24 cellular contexts compared by ENCODE assay signal in the genomic region with DNA sequence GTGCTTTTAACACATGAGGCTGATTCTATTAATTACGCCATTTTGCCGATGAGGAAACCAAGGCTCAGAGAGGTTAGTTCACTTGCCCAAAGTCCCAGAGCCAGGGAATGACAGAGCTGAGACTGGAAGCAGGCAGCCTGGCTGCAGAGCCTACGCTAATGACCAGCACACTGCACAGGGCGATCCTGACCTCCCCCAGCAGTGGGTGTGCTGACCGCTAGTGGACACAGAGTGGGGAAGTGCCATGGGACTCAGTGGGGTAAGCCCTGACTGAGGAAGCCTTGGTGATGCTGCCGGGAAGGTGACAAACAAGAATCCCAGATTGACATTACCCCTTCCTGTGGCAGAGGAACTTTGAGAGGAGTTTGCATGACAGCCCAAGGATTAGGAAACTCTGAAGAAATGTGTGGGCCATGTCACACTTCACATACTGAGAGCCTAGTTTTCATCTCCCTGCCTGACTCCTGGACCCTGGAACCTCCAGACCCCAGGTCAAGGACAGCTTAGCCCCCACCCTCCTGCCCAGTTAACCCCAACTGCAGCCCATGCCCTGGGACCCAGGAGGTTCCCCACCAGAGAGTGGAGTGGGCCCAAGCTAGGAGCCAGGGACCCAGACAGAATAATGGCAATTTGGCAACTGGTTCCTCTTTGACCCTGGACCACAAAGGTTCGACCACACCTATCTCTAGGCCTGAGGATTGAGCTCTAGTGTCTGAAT. TPM values are rescaled to one million over a fixed set of nuclear protein-coding genes. Genes with fewer than 3 reads are reported as not detected.
DNase-seq lines count a peak whose midpoint lies in the region; ATAC-seq, FAIRE-seq and TF ChIP-seq lines count a peak whose summit lies in the region.
"Had no signal": no experiment of that assay in that cellular context is flagged by ENCODE, and none has a peak within 500 bp of the region (broad histone marks: within the 10 kb centered on the region; RNA-seq: fewer than 3 reads in every experiment).

No MANE protein-coding gene starts in this region.

- H3K4me3 ChIP-seq in left ventricle myocardium inferior, result no peak overlapping the region
- H3K4me3 ChIP-seq in right cardiac atrium (ENCODE audit: low read length), result no peak overlapping the region
- H3K4me3 ChIP-seq: body of pancreas, ovary, PC-9 had no signal

- no peaks in the 10 kb centered on the region for H3K36me3 Mint-ChIP-seq in nephron (ENCODE audit: low read depth)
- H3K36me3 Mint-ChIP-seq: activated naive CD8-positive, alpha-beta T cell treated with anti-CD3 and anti-CD28 coated beads for 36 hours; CD4-positive, CD25-positive, alpha-beta regulatory T cell had no signal

- no peak overlapping the region for H3K4me3 Mint-ChIP-seq in nephron
- H3K4me3 Mint-ChIP-seq: activated naive CD8-positive, alpha-beta T cell treated with anti-CD3 and anti-CD28 coated beads for 36 hours; activated T-helper 1 cell treated with anti-CD3 and anti-CD28 coated beads, Interleukin-12 subunit alpha, Interleukin-12 subunit beta, Interleukin-2, Interleukin-4 antibody, amounts not matched to agents 30 ng/mL and 10 ng/mL and 1 ng/mL, durations not matched to agents 14 hours and 24 hours and 36 hours; CD4-positive, CD25-positive, alpha-beta regulatory T cell; IgD-negative memory B cell; stimulated activated naive CD8-positive, alpha-beta T cell treated with anti-CD3 and anti-CD28 coated beads, Interleukin-15, Interleukin-2, amounts not matched to agents 100 ng/mL and 50 ng/mL, for 24 hours had no signal

- WGBS in right cardiac atrium, result 85% methylated on average over 7 of the region's 7 CpGs

- no peak for FAIRE-seq in D721Med (lab: Jason Lieb, UNC)

- H3K4me1 ChIP-seq in left ventricle myocardium inferior (no peaks in the 10 kb centered on the region), right cardiac atrium (ENCODE audit: control insufficient read depth, insufficient read depth, low read length) (no peaks in the 10 kb centered on the region)
- H3K4me1 ChIP-seq: body of pancreas had no signal

- H3K27me3 Mint-ChIP-seq in nephron (ENCODE audit: low read depth), result peaks cover 5% of the 10 kb centered on the region
- H3K27me3 Mint-ChIP-seq: activated naive CD8-positive, alpha-beta T cell treated with anti-CD3 and anti-CD28 coated beads for 36 hours; IgD-negative memory B cell had no signal

- H3K27me3 ChIP-seq in left ventricle myocardium inferior (ENCODE audit: low read depth) (no peaks in the 10 kb centered on the region), right cardiac atrium (ENCODE audit: control insufficient read depth, insufficient read depth) (no peaks in the 10 kb centered on the region)
- H3K27me3 ChIP-seq: body of pancreas, ovary had no signal

- H3K27ac Mint-ChIP-seq in nephron, result peak overlapping the region; percentile 24 to 90 (median 45)
- H3K27ac Mint-ChIP-seq: activated naive CD8-positive, alpha-beta T cell treated with anti-CD3 and anti-CD28 coated beads for 36 hours; activated T-helper 1 cell treated with anti-CD3 and anti-CD28 coated beads, Interleukin-12 subunit alpha, Interleukin-12 subunit beta, Interleukin-2, Interleukin-4 antibody, amounts not matched to agents 30 ng/mL and 10 ng/mL and 1 ng/mL, durations not matched to agents 14 hours and 24 hours and 36 hours; CD4-positive, CD25-positive, alpha-beta regulatory T cell; IgD-negative memory B cell; stimulated activated naive CD8-positive, alpha-beta T cell treated with anti-CD3 and anti-CD28 coated beads, Interleukin-15, Interleukin-2, amounts not matched to agents 100 ng/mL and 50 ng/mL, for 24 hours had no signal

- ATAC-seq in Right ventricle myocardium superior (ENCODE audit: poor library complexity) (peak; percentile 9), right cardiac atrium (peak; percentile 44 to 67)
- ATAC-seq: activated CD4-positive, CD25-positive, alpha-beta regulatory T cell treated with anti-CD3 and anti-CD28 coated beads, Interleukin-2, amount 50 U/mL, for 24 hours; body of pancreas had no signal

- H3K27ac ChIP-seq in left ventricle myocardium inferior (replicated peaks), result no peak overlapping the region
- H3K27ac ChIP-seq in right cardiac atrium (ENCODE audit: low read length), result no peak overlapping the region
- H3K27ac ChIP-seq: body of pancreas, epithelial cell of prostate, HL-60, ovary, PC-9 had no signal

- H3K9me3 ChIP-seq in left ventricle myocardium inferior (replicated peaks) (no peaks in the 10 kb centered on the region), right cardiac atrium (ENCODE audit: control insufficient read depth, low read length) (no peaks in the 10 kb centered on the region)
- H3K9me3 ChIP-seq: body of pancreas, ovary had no signal

- H3K9me3 Mint-ChIP-seq in nephron, result no peaks in the 10 kb centered on the region
- H3K9me3 Mint-ChIP-seq: activated naive CD8-positive, alpha-beta T cell treated with anti-CD3 and anti-CD28 coated beads for 36 hours; activated T-helper 1 cell treated with anti-CD3 and anti-CD28 coated beads, Interleukin-12 subunit alpha, Interleukin-12 subunit beta, Interleukin-2, Interleukin-4 antibody, amounts not matched to agents 30 ng/mL and 10 ng/mL and 1 ng/mL, durations not matched to agents 14 hours and 24 hours and 36 hours; IgD-negative memory B cell; stimulated activated naive CD8-positive, alpha-beta T cell treated with anti-CD3 and anti-CD28 coated beads, Interleukin-15, Interleukin-2, amounts not matched to agents 100 ng/mL and 50 ng/mL, for 24 hours had no signal

- DNase-seq in Right ventricle myocardium superior (peak; percentile 44), left ventricle myocardium inferior (no peak), right cardiac atrium (no peak), retina (no peak), NCI-H2196 (lab: John Stamatoyannopoulos, UW; ENCODE audit: unreplicated experiment) (no peak), NCI-H1694 (lab: John Stamatoyannopoulos, UW) (no peak), D721Med (ENCODE audit: insufficient read length, low spot score) (no peak)
- DNase-seq: activated naive CD8-positive, alpha-beta T cell treated with anti-CD3 and anti-CD28 coated beads for 36 hours; cortex of kidney; foreskin melanocyte; NCI-H187; T1000 had no signal

- TF ChIP-seq CTCF in left ventricle myocardium inferior (IDR thresholded peaks at IDR 0.05; ENCODE audit: borderline replicate concordance) (no peak), nephron (IDR thresholded peaks at IDR 0.05; ENCODE audit: unreplicated experiment in 3 of 3) (no peak), D721Med (IDR thresholded peaks at IDR 0.05; ENCODE audit: insufficient read depth, missing control alignments) (no peak)

- H3K36me3 ChIP-seq in left ventricle myocardium inferior, result no peaks in the 10 kb centered on the region
- H3K36me3 ChIP-seq: ovary had no signal

- peaks cover 31% of the 10 kb centered on the region for H3K4me1 Mint-ChIP-seq in nephron
- H3K4me1 Mint-ChIP-seq: activated naive CD8-positive, alpha-beta T cell treated with anti-CD3 and anti-CD28 coated beads for 36 hours had no signal

- intact Hi-C loops in Right ventricle myocardium superior (cut with DNase I), result no loop called here
- intact Hi-C loops in left ventricle myocardium inferior (cut with micrococcal nuclease), result no loop called here
- intact Hi-C loops in right cardiac atrium (cut with DNase I), result no loop called here

RNA-seq across cellular contexts. Expression of a gene that starts 19.7 kb away (rescaled TPM):
- total RNA-seq in Right ventricle myocardium superior (19.5 TPM), left ventricle myocardium inferior (15.5 TPM), right cardiac atrium (10 to 100 TPM; 16.5 to 31.6 (median 24.8) TPM)
- polyA plus RNA-seq in right cardiac atrium, result 4.5 TPM
- total RNA-seq: A673; activated naive CD8-positive, alpha-beta T cell treated with anti-CD3 and anti-CD28 coated beads for 36 hours; CD4-positive, CD25-positive, alpha-beta regulatory T cell had no signal

RNA-seq across cellular contexts. Expression of a gene that starts 49.6 kb away (rescaled TPM):
- total RNA-seq in Right ventricle myocardium superior, result 47.0 TPM
- 39.7 TPM for total RNA-seq in left ventricle myocardium inferior
- 10 to 100 TPM; 42.7 to 68.0 (median 46.4) TPM for total RNA-seq in right cardiac atrium
- polyA plus RNA-seq in right cardiac atrium, result 24.6 TPM
- total RNA-seq: CD4-positive, CD25-positive, alpha-beta regulatory T cell; PC-9 had no signal
